ENCODE assay signal across 16 cellular contexts in the genomic region with DNA sequence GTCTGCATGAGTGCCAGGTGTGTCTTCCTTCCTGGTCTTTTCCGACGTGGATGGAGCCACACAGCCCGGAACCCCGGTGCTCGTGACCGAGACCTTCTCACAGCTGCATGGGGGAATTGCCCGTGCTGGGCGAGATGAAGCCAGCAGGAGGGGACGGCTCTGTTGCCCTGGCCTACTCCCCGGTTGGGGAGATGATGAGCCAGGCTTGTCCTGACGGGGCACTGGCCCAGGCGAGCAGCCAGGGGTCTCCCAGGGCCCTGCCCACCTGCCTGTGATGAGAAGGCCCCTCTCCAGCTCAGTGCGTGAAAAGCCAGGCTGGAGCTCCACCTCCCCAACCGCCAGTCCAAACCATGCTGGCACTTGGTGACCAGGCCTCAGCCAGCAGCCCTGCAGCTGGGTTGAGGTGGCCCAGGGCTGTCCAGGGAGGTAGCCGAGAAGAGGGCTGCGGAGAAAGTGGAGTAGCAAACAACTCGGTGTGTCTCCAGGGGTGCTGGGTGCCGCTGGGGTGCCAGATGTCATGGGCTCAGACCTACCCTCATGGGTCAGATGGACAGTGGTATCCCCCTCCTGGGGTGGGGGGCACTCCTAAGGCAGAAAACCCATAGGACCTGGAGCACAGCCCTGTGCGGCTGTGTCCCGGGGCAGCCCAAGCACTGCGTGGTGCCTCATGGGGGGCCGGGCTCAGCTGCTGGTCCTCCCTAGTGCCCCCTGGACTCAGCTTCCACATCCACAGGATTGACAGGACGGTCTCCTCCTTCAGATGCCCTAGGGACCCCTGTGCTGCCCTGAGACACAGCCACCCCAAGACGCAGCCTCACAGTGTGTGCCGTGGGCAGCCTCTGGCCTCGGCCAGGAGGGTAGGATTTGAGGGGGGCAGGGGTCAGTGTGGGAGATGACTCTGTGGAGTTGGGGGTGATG. TPM values are rescaled to one million over a fixed set of nuclear protein-coding genes. Genes with fewer than 3 reads are reported as not detected.
A peak's percentile ranks its signal among the peaks of the same experiment; 100 is the strongest.
DNase-seq lines count a peak whose midpoint lies in the region; ATAC-seq and TF ChIP-seq lines count a peak whose summit lies in the region.
"Had no signal": no experiment of that assay in that cellular context is flagged by ENCODE, and none has a peak within 500 bp of the region (broad histone marks: within the 10 kb centered on the region; RNA-seq: fewer than 3 reads in every experiment).

No MANE protein-coding gene starts in this region.

- ATAC-seq in heart right ventricle (peak in 7 of 8 donors; percentile 8 to 54 (median 37)), Right ventricle myocardium inferior (no peak), left ventricle myocardium superior (peak; percentile 29)
- ATAC-seq: CD8-positive, alpha-beta T cell; GM23338; HCT116; HepG2 had no signal

- H3K27ac ChIP-seq in heart right ventricle (peak overlapping the region in 8 of 10 donors; percentile 26 to 73 (median 36)), ascending aorta (peak overlapping the region; percentile 45 to 59), temporal lobe (ENCODE audit: low read depth, low read length) (peak overlapping the region; percentile 30)
- H3K27ac ChIP-seq: BLaER1 treated with 17β-estradiol and CSF1 and Interleukin-3, amounts not matched to agents 10 nM and 100 nM had no signal

- TF ChIP-seq CTCF in heart right ventricle (IDR thresholded peaks at IDR 0.05) = no peak
- TF ChIP-seq CTCF in ascending aorta (IDR thresholded peaks at IDR 0.05) = no peak

- peaks cover 6 to 57% (median 35%) of the 10 kb centered on the region in 9 donors for H3K4me1 ChIP-seq in heart right ventricle
- peaks cover 9 to 49% of the 10 kb centered on the region in 2 donors for H3K4me1 ChIP-seq in ascending aorta

- H3K9me3 ChIP-seq in heart right ventricle (no peaks in the 10 kb centered on the region), ascending aorta (no peaks in the 10 kb centered on the region)
- H3K9me3 ChIP-seq: BLaER1 treated with 17β-estradiol and CSF1 and Interleukin-3, amounts not matched to agents 10 nM and 100 nM had no signal

- intact Hi-C loops in heart right ventricle (cut with DNase I) (no loop called here), Right ventricle myocardium inferior (cut with DNase I) (no loop called here), ascending aorta (cut with DNase I) (no loop called here), left ventricle myocardium superior (cut with micrococcal nuclease) (no loop called here)

- H3K36me3 ChIP-seq in heart right ventricle (no peaks in the 10 kb centered on the region), ascending aorta (peaks cover 0 to 7% of the 10 kb centered on the region in 2 donors)
- H3K36me3 ChIP-seq: BLaER1 treated with 17β-estradiol and CSF1 and Interleukin-3, amounts not matched to agents 10 nM and 100 nM had no signal

- H3K4me3 ChIP-seq in heart right ventricle (no peak overlapping the region), ascending aorta (peak overlapping the region in 1 of 2 donors; percentile 32)
- H3K4me3 ChIP-seq: BLaER1 treated with 17β-estradiol and CSF1 and Interleukin-3, amounts not matched to agents 10 nM and 100 nM; GM23338 had no signal

- DNase-seq in heart right ventricle = no peak
- DNase-seq in Right ventricle myocardium inferior (ENCODE audit: missing footprints) = no peak
- no peak for DNase-seq in ascending aorta (ENCODE audit: low spot score in 2 of 2)
- DNase-seq in left ventricle myocardium superior = no peak
- DNase-seq in NCI-H2227 (lab: John Stamatoyannopoulos, UW; ENCODE audit: unreplicated experiment) = no peak
- no peak for DNase-seq in activated gamma-delta T cell (lab: John Stamatoyannopoulos, UW)
- DNase-seq in activated effector memory CD4-positive, alpha-beta T cell treated with Interleukin-2 at 50 U/mL for 16 hours = no peak
- DNase-seq: Calu3; CD8-positive, alpha-beta T cell; DMS79 treated with DMSO at 0.1 percent for 48 hours; GF-D8 had no signal

- H3K27me3 ChIP-seq in heart right ventricle (peaks cover 0 to 5% (median 0%) of the 10 kb centered on the region in 7 donors), ascending aorta (no peaks in the 10 kb centered on the region)

- 75 to 81% methylated on average over 26 of the region's 26 CpGs for WGBS in heart right ventricle, 2 donors

RNA-seq across cellular contexts. Expression of a gene that starts 26.1 kb away (rescaled TPM):
- total RNA-seq in heart right ventricle (10 to 100 TPM; 11.7 to 25.9 (median 14.8) TPM), Right ventricle myocardium inferior (12.8 TPM), ascending aorta (84.2 TPM), left ventricle myocardium superior (17.7 TPM), temporal lobe (5.9 TPM)
- 10 to 100 TPM in 1 of 2 donors, 1 to 10 TPM in 1; 4.1 to 16.8 TPM for polyA plus RNA-seq in heart right ventricle
- total RNA-seq: CD8-positive, alpha-beta T cell had no signal
